26 cellular contexts compared by ENCODE assay signal in genomic region chr12:127374447-127374846, GRCh38.
"Had no signal": no experiment of that assay in that cellular context is flagged by ENCODE, and none has a peak within 500 bp of the region (broad histone marks: within the 10 kb centered on the region; RNA-seq: fewer than 3 reads in every experiment).

No MANE protein-coding gene starts in this region.

- H3K36me3 ChIP-seq: colonic mucosa, esophagus squamous epithelium, gastrocnemius medialis, heart right ventricle, left lung had no signal

- FAIRE-seq: endometrium, islet of Langerhans, keratinocyte had no signal

- H3K4me1 ChIP-seq: colonic mucosa, esophagus squamous epithelium, gastrocnemius medialis, heart right ventricle, left lung had no signal

- H3K4me3 ChIP-seq: colonic mucosa, esophagus squamous epithelium, gastrocnemius medialis, heart right ventricle, left lung, lung had no signal

- H3K9me3 ChIP-seq: colonic mucosa, esophagus squamous epithelium, gastrocnemius medialis, heart right ventricle, left lung had no signal

- DNase-seq: colonic mucosa; cortex of kidney; effector CD8-positive, alpha-beta T cell; effector memory CD8-positive, alpha-beta T cell; erythroblast; esophagus squamous epithelium; foreskin fibroblast; foreskin melanocyte; gastrocnemius medialis; glutamatergic neuron; head of caudate nucleus; heart right ventricle; hippocampal formation; left cardiac atrium; left ventricle myocardium superior; mammary epithelial cell; mesendoderm; midbrain; naive thymus-derived CD4-positive, alpha-beta T cell had no signal

- H3K27me3 ChIP-seq: colonic mucosa, esophagus squamous epithelium, gastrocnemius medialis had no signal

- ATAC-seq: effector memory CD8-positive, alpha-beta T cell; esophagus mucosa; gastrocnemius medialis; heart right ventricle; left cardiac atrium; left lung; left ventricle myocardium superior; naive thymus-derived CD4-positive, alpha-beta T cell had no signal

- H3K27ac ChIP-seq: colonic mucosa, epithelial cell of prostate, esophagus squamous epithelium, gastrocnemius medialis, heart right ventricle, left lung had no signal
